9 cellular contexts compared by ENCODE assay signal in the genomic region with DNA sequence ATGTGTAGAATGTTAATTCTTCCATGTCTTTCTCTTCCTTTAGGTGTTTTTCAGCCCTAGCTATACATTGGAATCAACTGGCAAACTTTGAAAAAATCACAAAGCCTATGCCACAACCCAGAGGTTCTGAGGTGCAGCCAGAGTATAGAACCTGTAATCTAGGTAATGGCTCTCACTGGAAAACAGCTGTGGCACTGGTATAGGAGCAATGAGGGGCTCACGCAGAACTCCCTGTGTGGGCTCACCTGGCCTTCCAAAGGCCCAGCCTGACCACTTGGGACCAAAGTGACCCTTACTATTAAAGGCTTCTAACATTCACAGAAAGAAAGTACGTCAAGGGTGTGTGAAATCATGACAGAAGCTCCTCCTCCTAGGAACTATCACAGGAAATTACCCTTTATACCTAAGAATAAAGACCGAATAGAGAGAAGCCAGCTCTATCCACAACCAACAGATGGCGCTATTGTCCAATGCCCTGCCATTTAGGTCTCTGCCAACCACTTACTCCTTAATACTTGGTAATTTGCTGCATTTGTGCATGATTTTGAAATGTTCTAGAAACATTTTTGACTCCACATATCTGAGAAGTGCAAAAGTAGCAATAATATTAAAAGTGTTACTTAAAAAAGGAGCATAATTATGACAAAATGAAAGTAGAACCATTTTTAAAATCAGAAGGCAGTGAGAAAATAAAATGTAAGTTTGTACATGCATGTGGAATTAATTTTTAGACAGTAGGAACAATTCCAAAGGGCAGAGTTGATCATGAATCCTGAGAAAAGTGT.
DNase-seq lines count a peak whose midpoint lies in the region; ATAC-seq, FAIRE-seq and TF ChIP-seq lines count a peak whose summit lies in the region.
"Had no signal": no experiment of that assay in that cellular context is flagged by ENCODE, and none has a peak within 500 bp of the region (broad histone marks: within the 10 kb centered on the region; RNA-seq: fewer than 3 reads in every experiment).

No MANE protein-coding gene starts in this region.

- peak; percentile 55 for DNase-seq in activated CD8-positive, alpha-beta memory T cell treated with anti-CD3 and anti-CD28 coated beads, Interleukin-2, amount 10 ng/mL, durations not matched to agents 7 days and 5 days
- no peak for DNase-seq in activated CD8-positive, alpha-beta memory T cell treated with anti-CD3 and anti-CD28 coated beads for 24 hours
- DNase-seq in NCI-H2227 (lab: John Stamatoyannopoulos, UW; ENCODE audit: unreplicated experiment) (peak; percentile 64), fibroblast of mammary gland (ENCODE audit: low read depth) (peak; percentile 81), pancreas (peak in 3 of 6 donors; percentile 11 to 43 (median 15))
- DNase-seq in activated CD4-positive, alpha-beta T cell treated with anti-CD3 and anti-CD28 coated beads, Interleukin-2, amount 10 ng/mL, durations not matched to agents 24 days and 14 days = peak; percentile 82

- H3K36me3 Mint-ChIP-seq in activated CD8-positive, alpha-beta memory T cell treated with anti-CD3 and anti-CD28 coated beads, Interleukin-2, amount 10 ng/mL, durations not matched to agents 7 days and 5 days = no peaks in the 10 kb centered on the region
- H3K36me3 Mint-ChIP-seq in activated CD4-positive, alpha-beta T cell treated with anti-CD3 and anti-CD28 coated beads, Interleukin-2, amount 10 ng/mL, durations not matched to agents 24 days and 14 days (ENCODE audit: low read depth) = no peaks in the 10 kb centered on the region
- no peaks in the 10 kb centered on the region for H3K36me3 Mint-ChIP-seq in stimulated activated memory B cell treated with anti-CD40 and anti-IgM and Interleukin-4, amounts not matched to agents 10 μg/mL and 1 μg/mL and 100 μg/mL, for 72 hours

- whole genome bisulfite sequencing in pancreas, 2 donors = 34% methylated on average over 4 of the region's 4 CpGs

- H3K4me3 ChIP-seq in fibroblast of mammary gland (ENCODE audit: control insufficient read depth, low read depth, low read length) (no peak overlapping the region), pancreas (no peak overlapping the region)

- TF ChIP-seq CTCF in fibroblast of mammary gland (conservative IDR thresholded peaks at IDR 0.05; ENCODE audit: control insufficient read depth, insufficient read depth, low read depth, low read length) (peak; percentile 99), pancreas (IDR thresholded peaks at IDR 0.05) (peak; percentile 28 to 75 (median 56))

- H3K36me3 ChIP-seq in pancreas = no peaks in the 10 kb centered on the region

- no peaks in the 10 kb centered on the region for H3K4me1 ChIP-seq in pancreas

- no peak overlapping the region for H3K4me3 Mint-ChIP-seq in activated CD8-positive, alpha-beta memory T cell treated with anti-CD3 and anti-CD28 coated beads, Interleukin-2, amount 10 ng/mL, durations not matched to agents 7 days and 5 days
- no peak overlapping the region for H3K4me3 Mint-ChIP-seq in activated CD4-positive, alpha-beta T cell treated with anti-CD3 and anti-CD28 coated beads, Interleukin-2, amount 10 ng/mL, durations not matched to agents 24 days and 14 days
- H3K4me3 Mint-ChIP-seq in stimulated activated memory B cell treated with anti-CD40 and anti-IgM and Interleukin-4, amounts not matched to agents 10 μg/mL and 1 μg/mL and 100 μg/mL, for 72 hours = no peak overlapping the region

- ATAC-seq in activated CD8-positive, alpha-beta memory T cell treated with anti-CD3 and anti-CD28 coated beads, Interleukin-2, amount 10 ng/mL, durations not matched to agents 7 days and 5 days = peak; percentile 60
- ATAC-seq in HG02870 (IDR thresholded peaks at IDR 0.05; ENCODE audit: unreplicated experiment) (peak; percentile 66), pancreas (peak; percentile 68 to 87 (median 82))
- ATAC-seq in stimulated activated memory B cell treated with anti-CD40 and anti-IgM and Interleukin-4, amounts not matched to agents 10 μg/mL and 1 μg/mL and 100 μg/mL, for 72 hours = no peak

- no peak for FAIRE-seq in pancreas (lab: Jason Lieb, UNC)
- FAIRE-seq: endometrium had no signal

- no peaks in the 10 kb centered on the region for H3K9me3 Mint-ChIP-seq in activated CD8-positive, alpha-beta memory T cell treated with anti-CD3 and anti-CD28 coated beads, Interleukin-2, amount 10 ng/mL, durations not matched to agents 7 days and 5 days (ENCODE audit: low read depth)
- H3K9me3 Mint-ChIP-seq in activated CD4-positive, alpha-beta T cell treated with anti-CD3 and anti-CD28 coated beads, Interleukin-2, amount 10 ng/mL, durations not matched to agents 24 days and 14 days = no peaks in the 10 kb centered on the region
- H3K9me3 Mint-ChIP-seq in stimulated activated memory B cell treated with anti-CD40 and anti-IgM and Interleukin-4, amounts not matched to agents 10 μg/mL and 1 μg/mL and 100 μg/mL, for 72 hours = no peaks in the 10 kb centered on the region

- H3K27ac ChIP-seq in pancreas = no peak overlapping the region

- no peaks in the 10 kb centered on the region for H3K27me3 ChIP-seq in pancreas

- intact Hi-C loops in activated CD4-positive, alpha-beta T cell treated with anti-CD3 and anti-CD28 coated beads, Interleukin-2, amount 10 ng/mL, durations not matched to agents 24 days and 14 days (cut with micrococcal nuclease) = no loop called here
- intact Hi-C loops in pancreas (cut with DNase I) = no loop called here

- CTCF ChIA-PET in activated CD8-positive, alpha-beta memory T cell treated with anti-CD3 and anti-CD28 coated beads, Interleukin-2, amount 10 ng/mL, durations not matched to agents 7 days and 5 days (lab: Charles Lee) = interaction anchor here (0.6 to 2.4 kb wide), 20 partner anchors 9 to 436 kb away, joined by 3 to 11 read pairs (median 3); no protein-coding TSS in a partner anchor

- H3K27ac Mint-ChIP-seq in activated CD8-positive, alpha-beta memory T cell treated with anti-CD3 and anti-CD28 coated beads, Interleukin-2, amount 10 ng/mL, durations not matched to agents 7 days and 5 days = no peak overlapping the region
- H3K27ac Mint-ChIP-seq in activated CD4-positive, alpha-beta T cell treated with anti-CD3 and anti-CD28 coated beads, Interleukin-2, amount 10 ng/mL, durations not matched to agents 24 days and 14 days = no peak overlapping the region
- no peak overlapping the region for H3K27ac Mint-ChIP-seq in stimulated activated memory B cell treated with anti-CD40 and anti-IgM and Interleukin-4, amounts not matched to agents 10 μg/mL and 1 μg/mL and 100 μg/mL, for 72 hours

- H3K9me3 ChIP-seq in pancreas = no peaks in the 10 kb centered on the region

- peaks cover 14% of the 10 kb centered on the region for H3K27me3 Mint-ChIP-seq in activated CD8-positive, alpha-beta memory T cell treated with anti-CD3 and anti-CD28 coated beads, Interleukin-2, amount 10 ng/mL, durations not matched to agents 7 days and 5 days
- H3K27me3 Mint-ChIP-seq in activated CD4-positive, alpha-beta T cell treated with anti-CD3 and anti-CD28 coated beads, Interleukin-2, amount 10 ng/mL, durations not matched to agents 24 days and 14 days = peaks cover 8% of the 10 kb centered on the region
- no peaks in the 10 kb centered on the region for H3K27me3 Mint-ChIP-seq in stimulated activated memory B cell treated with anti-CD40 and anti-IgM and Interleukin-4, amounts not matched to agents 10 μg/mL and 1 μg/mL and 100 μg/mL, for 72 hours

- H3K4me1 Mint-ChIP-seq in activated CD8-positive, alpha-beta memory T cell treated with anti-CD3 and anti-CD28 coated beads, Interleukin-2, amount 10 ng/mL, durations not matched to agents 7 days and 5 days = no peaks in the 10 kb centered on the region
- H3K4me1 Mint-ChIP-seq in activated CD4-positive, alpha-beta T cell treated with anti-CD3 and anti-CD28 coated beads, Interleukin-2, amount 10 ng/mL, durations not matched to agents 24 days and 14 days = no peaks in the 10 kb centered on the region
- H3K4me1 Mint-ChIP-seq in stimulated activated memory B cell treated with anti-CD40 and anti-IgM and Interleukin-4, amounts not matched to agents 10 μg/mL and 1 μg/mL and 100 μg/mL, for 72 hours = no peaks in the 10 kb centered on the region
